ENCODE assay signal across 14 cellular contexts in the genomic region with DNA sequence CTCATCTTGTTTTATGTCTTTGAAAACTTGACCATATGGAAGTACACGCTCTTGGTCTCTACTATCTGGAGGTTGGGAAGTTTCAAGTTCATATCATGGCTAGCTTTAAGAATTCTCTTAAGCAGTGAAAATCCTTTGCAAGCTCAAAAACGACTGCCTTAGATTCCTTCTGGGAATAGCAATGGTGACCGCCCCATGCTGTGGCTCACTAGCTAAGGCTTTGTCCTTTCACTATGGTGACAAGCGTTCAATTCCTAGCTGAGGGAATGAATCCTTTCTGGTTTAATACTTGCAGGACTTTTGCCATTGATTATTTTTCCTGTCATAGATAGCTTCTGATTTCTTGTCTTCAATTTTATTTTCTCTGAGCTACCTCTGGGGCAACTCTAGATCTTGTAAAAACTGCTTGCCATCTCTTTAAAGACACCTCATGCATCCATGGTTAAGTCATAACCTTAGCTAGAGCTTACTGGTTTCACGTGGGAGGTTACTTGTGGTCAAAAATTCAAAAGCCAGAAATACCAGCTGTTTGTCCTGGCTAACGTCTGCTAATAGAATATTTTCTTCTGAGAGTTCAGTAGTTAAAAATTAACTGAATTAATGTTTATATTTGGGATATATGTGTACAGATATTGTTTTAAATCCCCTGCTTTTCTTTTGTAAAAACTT.
A peak's percentile ranks its signal among the peaks of the same experiment; 100 is the strongest.
DNase-seq lines count a peak whose midpoint lies in the region; ATAC-seq and TF ChIP-seq lines count a peak whose summit lies in the region.
"Had no signal": no experiment of that assay in that cellular context is flagged by ENCODE, and none has a peak within 500 bp of the region (broad histone marks: within the 10 kb centered on the region; RNA-seq: fewer than 3 reads in every experiment).

No MANE protein-coding gene starts in this region.

- no peaks in the 10 kb centered on the region for H3K27me3 ChIP-seq in neuron (ENCODE audit: insufficient read depth, low read length)
- no peaks in the 10 kb centered on the region for H3K27me3 ChIP-seq in PC-9 (ENCODE audit: insufficient read depth, low read depth)
- H3K27me3 ChIP-seq in osteoblast (ENCODE audit: insufficient read depth, low read length) = no peaks in the 10 kb centered on the region

- H3K4me2 ChIP-seq in PC-9 (no peak overlapping the region), osteoblast (ENCODE audit: insufficient read depth, low read length) (no peak overlapping the region)

- intact Hi-C loops in PC-9 (cut with micrococcal nuclease; ENCODE audit: unreplicated experiment) = no loop called here

- no peaks in the 10 kb centered on the region for H3K9me2 ChIP-seq in PC-9 (ENCODE audit: insufficient read depth)

- H4K20me1 ChIP-seq in PC-9 (ENCODE audit: insufficient read depth) = no peaks in the 10 kb centered on the region
- H4K20me1 ChIP-seq in osteoblast (ENCODE audit: insufficient read depth, low read length) = no peaks in the 10 kb centered on the region

- ATAC-seq in GM19351 (IDR thresholded peaks at IDR 0.05; ENCODE audit: unreplicated experiment) (peak; percentile 71), HG03378 (IDR thresholded peaks at IDR 0.05; ENCODE audit: unreplicated experiment) (peak; percentile 75), GM18505 (IDR thresholded peaks at IDR 0.05; ENCODE audit: unreplicated experiment) (no peak)
- ATAC-seq: activated T-cell treated with anti-CD3 and anti-CD28 coated beads, Interleukin-2, amount 50 U/mL, for 4 hours; natural killer cell had no signal

- CTCF ChIA-PET in PC-9 (lab: Charles Lee) = no interaction called here

- BruUV-seq in PC-9 (replicated peaks; lab: Mats Ljungman, UMichigan) = no TSS peak

- H3F3A ChIP-seq in PC-9 (ENCODE audit: insufficient read depth, low read depth) = no peaks in the 10 kb centered on the region

- H3K79me2 ChIP-seq in PC-9 (ENCODE audit: low read depth) (no peaks in the 10 kb centered on the region), osteoblast (ENCODE audit: insufficient read depth, low read length) (no peaks in the 10 kb centered on the region)

- no peak for TF ChIP-seq POLR2A in GM18505 (IDR thresholded peaks at IDR 0.05; ENCODE audit: borderline replicate concordance, extremely low read depth, insufficient read depth, insufficient read length)

- H3K27ac ChIP-seq in PC-9 = no peak overlapping the region
- H3K27ac ChIP-seq in osteoblast (ENCODE audit: low read depth, low read length) = no peak overlapping the region

- H3K4me3 ChIP-seq in neuron (ENCODE audit: low read length) (peak overlapping the region; percentile 14), PC-9 (no peak overlapping the region), osteoblast (ENCODE audit: insufficient read depth, low read length) (no peak overlapping the region)

- H2AFZ ChIP-seq in neuron (ENCODE audit: low read depth, low read length) = peak overlapping the region; percentile 57
- H2AFZ ChIP-seq in PC-9 = no peak overlapping the region
- no peak overlapping the region for H2AFZ ChIP-seq in osteoblast (ENCODE audit: low read length)

- H3K36me3 ChIP-seq in neuron (ENCODE audit: insufficient read depth, low read length) (no peaks in the 10 kb centered on the region), PC-9 (ENCODE audit: low read depth) (no peaks in the 10 kb centered on the region), osteoblast (ENCODE audit: insufficient read depth, low read length) (no peaks in the 10 kb centered on the region)

- DNase-seq in astrocyte of the hippocampus (ENCODE audit: low read depth, low spot score) (peak; percentile 28), PC-9 (no peak), cerebellar cortex (ENCODE audit: low spot score) (no peak), osteoblast (ENCODE audit: insufficient read length, low spot score, missing footprints) (no peak)
- DNase-seq: activated CD4-positive, alpha-beta T cell treated with anti-CD3 and anti-CD28 coated beads, Interleukin-2, amount 10 ng/mL, durations not matched to agents 24 days and 14 days; activated T-cell treated with anti-CD3 and anti-CD28 coated beads, Interleukin-2, amount 50 U/mL, for 4 hours; amygdala; CD4-positive, CD25-positive, alpha-beta regulatory T cell; kidney; natural killer cell had no signal

- TF ChIP-seq CTCF in PC-9 (conservative IDR thresholded peaks at IDR 0.05) = no peak
- TF ChIP-seq CTCF in osteoblast (IDR thresholded peaks at IDR 0.05; ENCODE audit: extremely low read depth, low read depth, low read length) = no peak

- H3K9me3 ChIP-seq in neuron (ENCODE audit: low read length) (no peaks in the 10 kb centered on the region), PC-9 (ENCODE audit: insufficient read depth, low read depth) (peaks cover 8% of the 10 kb centered on the region), osteoblast (ENCODE audit: low read depth, low read length) (no peaks in the 10 kb centered on the region)

- POLR2A ChIA-PET in PC-9 (lab: Charles Lee; ENCODE audit: unreplicated experiment) = interaction anchor here (0.6 kb wide), 1 partner anchor 573 kb away, joined by 13 read pairs; no protein-coding TSS in a partner anchor

- H3K4me1 ChIP-seq in neuron (ENCODE audit: insufficient read depth, low read length) (peaks cover 27% of the 10 kb centered on the region), PC-9 (replicated peaks; ENCODE audit: insufficient read depth) (no peaks in the 10 kb centered on the region), osteoblast (ENCODE audit: insufficient read depth, low read length) (peaks cover 5% of the 10 kb centered on the region)
